In the genomic region with DNA sequence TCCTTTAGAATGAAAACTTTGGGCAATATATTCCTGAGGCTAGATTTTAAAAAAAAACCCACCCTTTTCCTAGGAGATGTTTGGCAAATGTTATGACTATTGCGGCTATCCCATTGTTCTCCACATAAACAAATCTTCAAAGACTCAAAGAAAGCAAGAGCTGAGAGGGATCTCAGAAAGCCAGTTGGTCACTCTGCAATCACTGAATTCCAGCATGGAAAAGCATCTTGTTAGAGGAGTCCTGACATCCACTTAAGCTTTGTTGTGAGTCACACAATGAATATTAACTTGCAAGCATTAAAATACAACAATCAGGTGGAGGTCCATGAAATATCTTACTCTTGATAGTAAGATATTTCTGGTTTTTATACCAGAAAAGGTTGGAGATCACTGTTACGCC, we compare ENCODE assay signal across 21 cellular contexts. TPM values are rescaled to one million over a fixed set of nuclear protein-coding genes. Genes with fewer than 3 reads are reported as not detected.
A peak's percentile ranks its signal among the peaks of the same experiment; 100 is the strongest.
DNase-seq lines count a peak whose midpoint lies in the region; ATAC-seq, FAIRE-seq and TF ChIP-seq lines count a peak whose summit lies in the region.
"Had no signal": no experiment of that assay in that cellular context is flagged by ENCODE, and none has a peak within 500 bp of the region (broad histone marks: within the 10 kb centered on the region; RNA-seq: fewer than 3 reads in every experiment).

No MANE protein-coding gene starts in this region.

- peaks cover 6 to 60% (median 43%) of the 10 kb centered on the region in 9 donors for H3K4me1 ChIP-seq in heart right ventricle
- peaks cover 52% of the 10 kb centered on the region for H3K4me1 ChIP-seq in skeletal muscle satellite cell (ENCODE audit: control insufficient read depth, insufficient read depth, low read length)
- H3K4me1 ChIP-seq: BLaER1 treated with 17β-estradiol and CSF1 and Interleukin-3, amounts not matched to agents 10 nM and 100 nM had no signal

- 75 to 78% methylated on average over 2 of the region's 2 CpGs for WGBS in heart right ventricle, 2 donors

- H3K36me3 ChIP-seq in heart right ventricle (no peaks in the 10 kb centered on the region), skeletal muscle satellite cell (ENCODE audit: insufficient read depth, low read length) (no peaks in the 10 kb centered on the region)
- H3K36me3 ChIP-seq: BLaER1 treated with 17β-estradiol and CSF1 and Interleukin-3, amounts not matched to agents 10 nM and 100 nM; MG63 had no signal

- peak; percentile 62 for FAIRE-seq in RCC 7860 (lab: Jason Lieb, UNC)
- FAIRE-seq: A549, D721Med, HepG2 had no signal

- H3K9me3 ChIP-seq in heart right ventricle (no peaks in the 10 kb centered on the region), skeletal muscle satellite cell (replicated peaks; ENCODE audit: low read length) (no peaks in the 10 kb centered on the region)
- H3K9me3 ChIP-seq: A549; BLaER1 treated with 17β-estradiol and CSF1 and Interleukin-3, amounts not matched to agents 10 nM and 100 nM; MG63 had no signal

- no peak for DNase-seq in heart right ventricle
- DNase-seq in Right ventricle myocardium inferior (ENCODE audit: missing footprints) = no peak
- DNase-seq in RCC 7860 (ENCODE audit: low spot score) = peak; percentile 12
- DNase-seq in fibroblast of mammary gland (ENCODE audit: low read depth) = peak; percentile 11
- DNase-seq in islet precursor cell = no peak
- DNase-seq in posterior cingulate gyrus = no peak
- DNase-seq in SKM-1 treated with dmso at 0.1 percent for 144 hours (lab: John Stamatoyannopoulos, UW; ENCODE audit: unreplicated experiment) = no peak
- DNase-seq: activated B cell treated with CpG ODN at 0.5 μM for 24 hours; activated CD4-positive, alpha-beta memory T cell treated with anti-CD3 and anti-CD28 coated beads, Interleukin-2, amount 10 ng/mL, durations not matched to agents 7 days and 5 days; activated naive CD4-positive, alpha-beta T cell treated with anti-CD3 and anti-CD28 coated beads, Interleukin-2, amount 50 U/mL, for 16 hours; activated T-cell treated with anti-CD3 and anti-CD28 coated beads, Interleukin-2, amount 50 U/mL, for 24 hours; MG63; occipital lobe; stimulated activated naive CD8-positive, alpha-beta T cell treated with anti-CD3 and anti-CD28 coated beads, Interleukin-15, amount 100 ng/mL, for 72 hours; trophoblast cell had no signal

- TF ChIP-seq CTCF in heart right ventricle (IDR thresholded peaks at IDR 0.05) (no peak), fibroblast of mammary gland (conservative IDR thresholded peaks at IDR 0.05; ENCODE audit: control insufficient read depth, insufficient read depth, low read depth, low read length) (no peak)

- H3K9ac ChIP-seq in skeletal muscle satellite cell (ENCODE audit: low read depth, low read length) = peak overlapping the region; percentile 17
- H3K9ac ChIP-seq: BLaER1 treated with 17β-estradiol and CSF1 and Interleukin-3, amounts not matched to agents 10 nM and 100 nM had no signal

- no peak for ATAC-seq in heart right ventricle
- ATAC-seq in Right ventricle myocardium inferior = no peak
- ATAC-seq: A549; HepG2; stimulated activated naive CD8-positive, alpha-beta T cell treated with anti-CD3 and anti-CD28 coated beads, Interleukin-15, amount 100 ng/mL, for 72 hours had no signal

- peak overlapping the region; percentile 3 for H3K4me2 ChIP-seq in skeletal muscle satellite cell (ENCODE audit: low read length)
- H3K4me2 ChIP-seq: A549; BLaER1 treated with 17β-estradiol and CSF1 and Interleukin-3, amounts not matched to agents 10 nM and 100 nM had no signal

- H3K27me3 ChIP-seq in heart right ventricle (no peaks in the 10 kb centered on the region), skeletal muscle satellite cell (ENCODE audit: control insufficient read depth, insufficient read depth, low read length) (no peaks in the 10 kb centered on the region)
- H3K27me3 ChIP-seq: BLaER1 treated with 17β-estradiol and CSF1 and Interleukin-3, amounts not matched to agents 10 nM and 100 nM; MG63 had no signal

- intact Hi-C loops in heart right ventricle (cut with DNase I) (loop anchor here in 3 of 10 donors (5.0 to 10.0 kb wide), 4 partner anchors 36 to 74 kb away; no protein-coding TSS in a partner anchor), Right ventricle myocardium inferior (cut with DNase I) (loop anchor here (5.0 kb wide), 2 partner anchors 36 to 74 kb away; no protein-coding TSS in a partner anchor), posterior cingulate gyrus (cut with DNase I) (no loop called here)

- peak overlapping the region in 6 of 10 donors; percentile 21 to 85 (median 45) for H3K27ac ChIP-seq in heart right ventricle
- H3K27ac ChIP-seq: BLaER1 treated with 17β-estradiol and CSF1 and Interleukin-3, amounts not matched to agents 10 nM and 100 nM had no signal

- no peak overlapping the region for H3K4me3 ChIP-seq in heart right ventricle
- H3K4me3 ChIP-seq in fibroblast of mammary gland (ENCODE audit: control insufficient read depth, low read depth, low read length) = no peak overlapping the region
- H3K4me3 ChIP-seq in skeletal muscle satellite cell (ENCODE audit: low read length) = no peak overlapping the region
- H3K4me3 ChIP-seq: A549; BLaER1 treated with 17β-estradiol and CSF1 and Interleukin-3, amounts not matched to agents 10 nM and 100 nM; MG63 had no signal

RNA-seq across cellular contexts. Expression of gene PTPRB, which starts 11.0 kb away (rescaled TPM):
- total RNA-seq in heart right ventricle = 10 to 100 TPM; 27.0 to 49.0 (median 40.7) TPM
- 10 to 100 TPM; 13.6 to 27.1 TPM for polyA plus RNA-seq in heart right ventricle
- 38.1 TPM for total RNA-seq in Right ventricle myocardium inferior
- 0.22 and 1.0 TPM in 2 replicates for total RNA-seq in skeletal muscle satellite cell (2012; rRNA removed)
- total RNA-seq: activated B cell treated with CpG ODN at 0.5 μM for 24 hours; activated CD4-positive, alpha-beta memory T cell treated with anti-CD3 and anti-CD28 coated beads, Interleukin-2, amount 10 ng/mL, durations not matched to agents 7 days and 5 days; OCI-LY7 had no signal

Comparison
In these comparisons a context has a peak if more than half of its experiments do, and no peak if none do; other contexts are left out.
1. DNase-seq: peak in RCC 7860 (single experiment) and fibroblast of mammary gland (single experiment); none in heart right ventricle (0 of 2), Right ventricle myocardium inferior (single experiment), islet precursor cell (single experiment), posterior cingulate gyrus (0 of 10) and SKM-1 treated with dmso at 0.1 percent for 144 hours (single experiment).